ENCODE assay signal across 1 cellular context in genomic region chr22:50361688-50362087, GRCh38.
A peak's percentile ranks its signal among the peaks of the same experiment; 100 is the strongest.
TF ChIP-seq lines count a peak whose summit lies in the region.

No MANE protein-coding gene starts in this region.

TF ChIP-seq in GM12878, 131 proteins besides CTCF, POLR2A, EP300 and RAD21:
- TF ChIP-seq RUNX3 (IDR thresholded peaks at IDR 0.05; ENCODE audit: low read length), result peak; percentile 70
- no peak for TF ChIP-seq SMC3 (IDR thresholded peaks at IDR 0.05; ENCODE audit: borderline replicate concordance, low read length)
